Comparison of ENCODE assay signal across 29 cellular contexts in genomic region chr6:51702851-51703250, GRCh38.
"Had no signal": no experiment of that assay in that cellular context is flagged by ENCODE, and none has a peak within 500 bp of the region (broad histone marks: within the 10 kb centered on the region; RNA-seq: fewer than 3 reads in every experiment).

No MANE protein-coding gene starts in this region.

- H3K4me1 ChIP-seq: ascending aorta had no signal

- ATAC-seq: activated CD8-positive, alpha-beta T cell treated with anti-CD3 and anti-CD28 coated beads for 36 hours; activated naive CD8-positive, alpha-beta T cell treated with anti-CD3 and anti-CD28 coated beads, Interleukin-2, amount 50 U/mL, for 24 hours; activated T-cell treated with anti-CD3 and anti-CD28 coated beads, Interleukin-2, amount 50 U/mL, for 4 hours; activated T-cell treated with anti-CD3 and anti-CD28 coated beads, Interleukin-2, amount 50 U/mL, for 72 hours; activated T-helper 17 cell treated with anti-CD3 and anti-CD28 coated beads, Interleukin-2, amount 50 U/mL, for 72 hours had no signal

- H3K9me3 ChIP-seq: ascending aorta had no signal

- DNase-seq: activated B cell treated with CpG ODN at 0.5 μM for 24 hours; activated CD4-positive, alpha-beta memory T cell treated with anti-CD3 and anti-CD28 coated beads for 36 hours; activated CD4-positive, alpha-beta T cell treated with anti-CD3 and anti-CD28 coated beads for 4 hours; activated CD4-positive, alpha-beta T cell treated with anti-CD3 and anti-CD28 coated beads, Interleukin-2, amount 10 ng/mL, durations not matched to agents 24 days and 14 days; activated CD4-positive, alpha-beta T cell treated with anti-CD3 and anti-CD28 coated beads, Interleukin-2, amount 50 U/mL, for 1 hour; activated CD4-positive, alpha-beta T cell treated with anti-CD3 and anti-CD28 coated beads, Interleukin-2, amount 50 U/mL, for 4 hours; activated CD4-positive, CD25-positive, alpha-beta regulatory T cell treated with anti-CD3 and anti-CD28 coated beads, Interleukin-2, amount 50 U/mL, for 72 hours; activated CD8-positive, alpha-beta memory T cell treated with anti-CD3 and anti-CD28 coated beads, Interleukin-2, amount 50 U/mL, for 4 hours; activated CD8-positive, alpha-beta T cell treated with anti-CD3 and anti-CD28 coated beads for 36 hours; activated effector memory CD4-positive, alpha-beta T cell treated with anti-CD3 and anti-CD28 coated beads, Interleukin-2, amount 50 U/mL, for 16 hours; activated gamma-delta T cell treated with Interleukin-2 at 50 U/mL for 16 hours; activated naive CD4-positive, alpha-beta T cell; activated naive CD4-positive, alpha-beta T cell treated with anti-CD3 and anti-CD28 coated beads for 36 hours; activated naive CD4-positive, alpha-beta T cell treated with anti-CD3 and anti-CD28 coated beads, Interleukin-2, amount 50 U/mL, for 16 hours; activated naive CD8-positive, alpha-beta T cell treated with anti-CD3 and anti-CD28 coated beads, Interleukin-2, amount 10 ng/mL, durations not matched to agents 7 days and 5 days; activated naive CD8-positive, alpha-beta T cell treated with anti-CD3 and anti-CD28 coated beads, Interleukin-2, amount 50 U/mL, for 24 hours; activated T-cell treated with anti-CD3 and anti-CD28 coated beads for 4 hours; activated T-cell treated with anti-CD3 and anti-CD28 coated beads, Interleukin-2, amount 50 U/mL, for 1 hour; activated T-cell treated with anti-CD3 and anti-CD28 coated beads, Interleukin-2, amount 50 U/mL, for 4 hours; activated T-cell treated with anti-CD3 and anti-CD28 coated beads, Interleukin-2, amount 50 U/mL, for 72 hours; amygdala; anterior cingulate cortex; caudate nucleus; T-helper 2 cell; T-helper 9 cell had no signal

- H3K27ac ChIP-seq: ascending aorta, cardiac muscle cell, VCaP had no signal

- H3K36me3 ChIP-seq: ascending aorta, cardiac muscle cell had no signal

- H3K4me3 ChIP-seq: ascending aorta, cardiac muscle cell had no signal
